ENCODE assay signal across 1 cellular context in genomic region chr6:30007132-30007764, GRCh38.
TF ChIP-seq lines count a peak whose summit lies in the region.

No MANE protein-coding gene starts in this region.

TF ChIP-seq in IMR-90, 13 proteins besides CTCF, POLR2A, EP300 and RAD21 (continued from another document):
- TF ChIP-seq USF2 (IDR thresholded peaks at IDR 0.05; ENCODE audit: low read depth, low read length) (no peak), CEBPB (IDR thresholded peaks at IDR 0.05; ENCODE audit: low read depth, low read length) (no peak), NFE2L2 (IDR thresholded peaks at IDR 0.05; ENCODE audit: low read depth, low read length) (no peak), MAZ (IDR thresholded peaks at IDR 0.05; ENCODE audit: borderline replicate concordance, low read depth, low read length) (no peak), MAFK (IDR thresholded peaks at IDR 0.05; ENCODE audit: low read depth, low read length) (no peak), CHD1 (IDR thresholded peaks at IDR 0.05; ENCODE audit: low read depth, low read length) (no peak), RFX5 (IDR thresholded peaks at IDR 0.05; ENCODE audit: low read depth, low read length) (no peak), RCOR1 (IDR thresholded peaks at IDR 0.05; ENCODE audit: insufficient replicate concordance, low read length) (no peak), BHLHE40 (IDR thresholded peaks at IDR 0.05; ENCODE audit: low read depth, low read length) (no peak)
